In the genomic region with DNA sequence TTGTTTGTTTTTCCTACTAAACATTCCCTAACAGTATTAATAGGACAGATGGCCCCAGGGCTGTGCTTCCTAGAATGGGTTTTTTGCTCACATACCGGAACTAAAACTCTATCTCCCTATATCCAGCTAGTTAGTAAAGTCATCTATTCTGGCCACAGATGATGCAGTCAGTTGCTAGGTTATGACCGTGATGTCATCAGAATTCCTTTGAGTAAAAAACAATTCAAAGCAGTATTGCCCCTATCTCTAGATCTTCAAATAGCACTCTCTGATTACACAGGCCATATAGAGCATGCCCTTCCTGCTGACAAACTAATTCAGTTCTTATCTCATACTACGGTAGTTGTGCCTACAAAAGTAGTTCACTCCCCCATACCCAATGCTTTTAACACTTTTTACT, we compare ENCODE assay signal across 27 cellular contexts.
"Had no signal": no experiment of that assay in that cellular context is flagged by ENCODE, and none has a peak within 500 bp of the region (broad histone marks: within the 10 kb centered on the region; RNA-seq: fewer than 3 reads in every experiment).

No MANE protein-coding gene starts in this region.

- H3K4me1 ChIP-seq: left ventricle myocardium inferior, right atrium auricular region, suprapubic skin, thyroid gland, upper lobe of left lung, uterus had no signal

- H3K36me3 ChIP-seq: left ventricle myocardium inferior, neural progenitor cell, ovary, right atrium auricular region, suprapubic skin, thyroid gland, upper lobe of left lung, uterus had no signal

- H3K4me3 ChIP-seq: dorsolateral prefrontal cortex, left ventricle myocardium inferior, lung, neural progenitor cell, ovary, right atrium auricular region, smooth muscle cell, suprapubic skin, thyroid gland, upper lobe of left lung, uterus had no signal

- FAIRE-seq: endometrium, kidney had no signal

- H3K27ac ChIP-seq: dorsolateral prefrontal cortex, left ventricle myocardium inferior, ovary, right atrium auricular region, suprapubic skin, thyroid gland, upper lobe of left lung, uterus had no signal

- H2AFZ ChIP-seq: neural progenitor cell had no signal

- DNase-seq: cortex of kidney; dorsolateral prefrontal cortex; effector CD8-positive, alpha-beta T cell; foreskin fibroblast; immature natural killer cell; kidney; left cardiac atrium; left ventricle myocardium inferior; mesenchymal stem cell; midbrain; nucleus accumbens; ovary; stimulated activated CD4-positive, alpha-beta T cell treated with anti-CD3 and anti-CD28 coated beads, Interleukin-2, amount 100 ng/mL, for 48 hours; stimulated activated CD8-positive, alpha-beta memory T cell treated with anti-CD3 and anti-CD28 coated beads, Interleukin-4, amount 100 ng/mL, for 48 hours; stimulated activated naive CD8-positive, alpha-beta T cell treated with anti-CD3 and anti-CD28 coated beads, Interleukin-15, Interleukin-2, amounts not matched to agents 100 U/mL and 50 U/mL, for 24 hours; thyroid gland; upper lobe of left lung; uterus had no signal

- H3K4me2 ChIP-seq: neural progenitor cell, smooth muscle cell had no signal

- H3K9me3 ChIP-seq: left ventricle myocardium inferior, ovary, right atrium auricular region, suprapubic skin, thyroid gland, upper lobe of left lung, uterus had no signal

- ATAC-seq: esophagus mucosa; left cardiac atrium; natural killer cell treated with Interleukin-12 subunit alpha and Interleukin-12 subunit beta and Interleukin-15 and Interleukin-18, amount 100 ng/mL, for 72 hours; stimulated activated effector memory CD8-positive, alpha-beta T cell treated with anti-CD3 and anti-CD28 coated beads, Interleukin-12 subunit alpha, Interleukin-12 subunit beta, amount 100 ng/mL, for 72 hours; stimulated activated naive CD8-positive, alpha-beta T cell treated with anti-CD3 and anti-CD28 coated beads, Interleukin-15, Interleukin-2, amounts not matched to agents 100 U/mL and 50 U/mL, for 24 hours had no signal

- H3K9ac ChIP-seq: neural progenitor cell had no signal

- H3K27me3 ChIP-seq: dorsolateral prefrontal cortex, neural progenitor cell, ovary, right atrium auricular region, suprapubic skin, thyroid gland, upper lobe of left lung, uterus had no signal
